Comparison of ENCODE assay signal across 9 cellular contexts in genomic region chr18:13137939-13138821, GRCh38.
DNase-seq lines count a peak whose midpoint lies in the region; ATAC-seq, FAIRE-seq and TF ChIP-seq lines count a peak whose summit lies in the region.
"Had no signal": no experiment of that assay in that cellular context is flagged by ENCODE, and none has a peak within 500 bp of the region (broad histone marks: within the 10 kb centered on the region; RNA-seq: fewer than 3 reads in every experiment).

No MANE protein-coding gene starts in this region.

- no peak for TF ChIP-seq CTCF in Panc1 (IDR thresholded peaks at IDR 0.05)

- no TSS peak for BruUV-seq in Panc1 (replicated peaks; lab: Mats Ljungman, UMichigan)

- H3K9ac ChIP-seq in iPS-20b (ENCODE audit: low read depth, low read length), result no peak overlapping the region

- H3K27ac ChIP-seq in Panc1 (ENCODE audit: low read length), result peak overlapping the region; percentile 69
- H3K27ac ChIP-seq in iPS-20b (ENCODE audit: low read length), result no peak overlapping the region

- peaks cover under 1% of the 10 kb centered on the region for H3K36me3 Mint-ChIP-seq in activated naive CD8-positive, alpha-beta T cell

- peak; percentile 94 for FAIRE-seq in GM18507 (lab: Jason Lieb, UNC)
- FAIRE-seq: TTC549 had no signal

- CTCF ChIA-PET in Panc1 (lab: Charles Lee), result no interaction called here

- peak; percentile 79 for ATAC-seq in HG02981 (IDR thresholded peaks at IDR 0.05; ENCODE audit: unreplicated experiment)
- peak; percentile 82 for ATAC-seq in Panc1

- no peaks in the 10 kb centered on the region for H3K36me3 ChIP-seq in Panc1 (ENCODE audit: control insufficient read depth, insufficient read depth, low read length)
- H3K36me3 ChIP-seq in iPS-20b (ENCODE audit: insufficient read depth, low read depth, low read length), result no peaks in the 10 kb centered on the region

- H3K9me3 Mint-ChIP-seq in activated naive CD8-positive, alpha-beta T cell (ENCODE audit: low read depth), result no peaks in the 10 kb centered on the region

- POLR2A ChIA-PET in Panc1 (lab: Charles Lee), result no interaction called here

- no peaks in the 10 kb centered on the region for H3K4me1 ChIP-seq in Panc1 (ENCODE audit: control insufficient read depth, insufficient read depth, low read length)
- no peaks in the 10 kb centered on the region for H3K4me1 ChIP-seq in iPS-20b (ENCODE audit: insufficient read depth, low read length)

- peaks cover 24% of the 10 kb centered on the region for H3K4me1 Mint-ChIP-seq in activated naive CD8-positive, alpha-beta T cell (ENCODE audit: low read depth)

- intact Hi-C loops in Panc1 (cut with micrococcal nuclease; ENCODE audit: unreplicated experiment), result loop anchor here (10.0 kb wide), 1 partner anchor 63 kb away; no protein-coding TSS in a partner anchor

- H3K4me3 Mint-ChIP-seq in activated naive CD8-positive, alpha-beta T cell, result peak overlapping the region; percentile 94

- DNase-seq in GM18507 (ENCODE audit: extremely low spot score, insufficient read length, low read depth) (peak; percentile 69), Panc1 (ENCODE audit: low read depth, low spot score) (no peak), DMS 273 (lab: John Stamatoyannopoulos, UW; ENCODE audit: unreplicated experiment) (no peak), glomerular visceral epithelial cell (ENCODE audit: extremely low spot score) (no peak)
- peak; percentile 68 for DNase-seq in stimulated activated CD4-positive, alpha-beta T cell treated with anti-CD3 and anti-CD28 coated beads, Interleukin-4, amount 100 ng/mL, for 24 hours

- H3K4me3 ChIP-seq in Panc1 (ENCODE audit: low read depth in 2 of 2, low read length in 2 of 2) (peak overlapping the region; percentile 34 to 47), iPS-20b (ENCODE audit: low read length) (peak overlapping the region; percentile 71; the same call in 1 of the 2 replicates)

- no peaks in the 10 kb centered on the region for H3K27me3 Mint-ChIP-seq in activated naive CD8-positive, alpha-beta T cell

- H3K27ac Mint-ChIP-seq in activated naive CD8-positive, alpha-beta T cell, result peak overlapping the region; percentile 92

- H3K27me3 ChIP-seq in Panc1 (ENCODE audit: control insufficient read depth, insufficient read depth, low read length), result no peaks in the 10 kb centered on the region
- H3K27me3 ChIP-seq in iPS-20b (ENCODE audit: insufficient read depth, low read length), result peaks cover 40% of the 10 kb centered on the region

- H3K9me3 ChIP-seq in Panc1 (ENCODE audit: control insufficient read depth, insufficient read depth, low read depth, low read length) (no peaks in the 10 kb centered on the region), iPS-20b (ENCODE audit: insufficient read depth, low read depth, low read length) (peaks cover 4% of the 10 kb centered on the region; the same call in 1 of the 2 replicates)

- in situ Hi-C loops in Panc1 (cut with HindIII; ENCODE audit: low pct_unique_long_range_greater_than_20kb, low sequenced_read_pairs), result no loop called here

Comparison
In these comparisons a context has a peak if more than half of its experiments do, and no peak if none do; other contexts are left out.
1. DNase-seq: peak in GM18507 (single experiment) and stimulated activated CD4-positive, alpha-beta T cell treated with anti-CD3 and anti-CD28 coated beads, Interleukin-4, amount 100 ng/mL, for 24 hours (single experiment); none in Panc1 (single experiment), DMS 273 (single experiment) and glomerular visceral epithelial cell (single experiment).